Comparison of ENCODE assay signal across 10 cellular contexts in genomic region chr1:226973898-226974543, GRCh38. TPM values are rescaled to one million over a fixed set of nuclear protein-coding genes. Genes with fewer than 3 reads are reported as not detected.
A peak's percentile ranks its signal among the peaks of the same experiment; 100 is the strongest.
DNase-seq lines count a peak whose midpoint lies in the region; ATAC-seq and TF ChIP-seq lines count a peak whose summit lies in the region.
"Had no signal": no experiment of that assay in that cellular context is flagged by ENCODE, and none has a peak within 500 bp of the region (broad histone marks: within the 10 kb centered on the region; RNA-seq: fewer than 3 reads in every experiment).

No MANE protein-coding gene starts in this region.

- TF ChIP-seq POLR2A in uterus (IDR thresholded peaks at IDR 0.05) = peak in 1 of 2 donors; percentile 30

- H3K9ac ChIP-seq in fibroblast of lung (ENCODE audit: insufficient read depth, low read length) = peak overlapping the region; percentile 16

- CTCF ChIA-PET in activated naive CD4-positive, alpha-beta T cell treated with anti-CD3 and anti-CD28 coated beads for 36 hours (lab: Charles Lee) = interaction anchor here (0.6 kb wide), 1 partner anchor 41 kb away, joined by 4 read pairs; no protein-coding TSS in a partner anchor
- CTCF ChIA-PET in CD8-positive, alpha-beta T cell (lab: Charles Lee) = no interaction called here

- peaks cover 7% of the 10 kb centered on the region for H3K4me1 ChIP-seq in fibroblast of lung (ENCODE audit: control insufficient read depth, extremely low read depth, insufficient read depth, low read length)
- H3K4me1 ChIP-seq in uterus = peaks cover 10 to 19% of the 10 kb centered on the region in 2 donors
- no peaks in the 10 kb centered on the region for H3K4me1 ChIP-seq in CD8-positive, alpha-beta T cell (ENCODE audit: insufficient read depth, low read length)
- H3K4me1 ChIP-seq in effector memory CD4-positive, alpha-beta T cell (ENCODE audit: control insufficient read depth, insufficient read depth, low read length, poor library complexity, severe bottlenecking) = no peaks in the 10 kb centered on the region

- POLR2A ChIA-PET in CD8-positive, alpha-beta T cell (lab: Charles Lee) = no interaction called here

- peaks cover 20% of the 10 kb centered on the region for H3K36me3 Mint-ChIP-seq in activated naive CD4-positive, alpha-beta T cell treated with anti-CD3 and anti-CD28 coated beads for 36 hours (ENCODE audit: low read depth)
- H3K36me3 Mint-ChIP-seq in nephron (ENCODE audit: low read depth) = peaks cover 17% of the 10 kb centered on the region
- H3K36me3 Mint-ChIP-seq in CD8-positive, alpha-beta T cell = peaks cover 49% of the 10 kb centered on the region
- H3K36me3 Mint-ChIP-seq in activated naive CD8-positive, alpha-beta T cell treated with anti-CD3 and anti-CD28 coated beads for 36 hours = peaks cover 19% of the 10 kb centered on the region

- no peaks in the 10 kb centered on the region for H3K27me3 Mint-ChIP-seq in activated naive CD4-positive, alpha-beta T cell treated with anti-CD3 and anti-CD28 coated beads for 36 hours (ENCODE audit: low read depth)
- no peaks in the 10 kb centered on the region for H3K27me3 Mint-ChIP-seq in nephron (ENCODE audit: low read depth)
- no peaks in the 10 kb centered on the region for H3K27me3 Mint-ChIP-seq in CD8-positive, alpha-beta T cell (ENCODE audit: low read depth)
- no peaks in the 10 kb centered on the region for H3K27me3 Mint-ChIP-seq in activated naive CD8-positive, alpha-beta T cell treated with anti-CD3 and anti-CD28 coated beads for 36 hours

- H3K4me3 Mint-ChIP-seq in activated naive CD4-positive, alpha-beta T cell treated with anti-CD3 and anti-CD28 coated beads for 36 hours = no peak overlapping the region
- H3K4me3 Mint-ChIP-seq in nephron = no peak overlapping the region
- no peak overlapping the region for H3K4me3 Mint-ChIP-seq in CD8-positive, alpha-beta T cell
- no peak overlapping the region for H3K4me3 Mint-ChIP-seq in activated naive CD8-positive, alpha-beta T cell treated with anti-CD3 and anti-CD28 coated beads for 36 hours

- no peaks in the 10 kb centered on the region for H3K4me1 Mint-ChIP-seq in activated naive CD4-positive, alpha-beta T cell treated with anti-CD3 and anti-CD28 coated beads for 36 hours (ENCODE audit: low read depth)
- peaks cover 22% of the 10 kb centered on the region for H3K4me1 Mint-ChIP-seq in nephron
- H3K4me1 Mint-ChIP-seq in CD8-positive, alpha-beta T cell (ENCODE audit: low read depth) = peaks cover 3% of the 10 kb centered on the region
- H3K4me1 Mint-ChIP-seq in activated naive CD8-positive, alpha-beta T cell treated with anti-CD3 and anti-CD28 coated beads for 36 hours = no peaks in the 10 kb centered on the region

- no peaks in the 10 kb centered on the region for H3K79me2 ChIP-seq in fibroblast of lung (ENCODE audit: control insufficient read depth, insufficient read depth, low read length)

- H3K36me3 ChIP-seq in fibroblast of lung (ENCODE audit: control insufficient read depth, insufficient read depth, low read length) (peaks cover 4% of the 10 kb centered on the region), uterus (no peaks in the 10 kb centered on the region)
- H3K36me3 ChIP-seq in CD8-positive, alpha-beta T cell (ENCODE audit: insufficient read depth, low read length) = peaks cover 22% of the 10 kb centered on the region
- H3K36me3 ChIP-seq in effector memory CD4-positive, alpha-beta T cell (ENCODE audit: control insufficient read depth, insufficient read depth, low read length) = peaks cover 18% of the 10 kb centered on the region

- ATAC-seq in CD8-positive, alpha-beta T cell = no peak

- H3K27me3 ChIP-seq in fibroblast of lung (ENCODE audit: control insufficient read depth, insufficient read depth, low read length) (no peaks in the 10 kb centered on the region), uterus (no peaks in the 10 kb centered on the region)
- H3K27me3 ChIP-seq in CD8-positive, alpha-beta T cell (ENCODE audit: insufficient read depth, low read length) = no peaks in the 10 kb centered on the region
- no peaks in the 10 kb centered on the region for H3K27me3 ChIP-seq in effector memory CD4-positive, alpha-beta T cell (replicated peaks; ENCODE audit: control insufficient read depth, insufficient read depth, low read length, poor library complexity, severe bottlenecking)

- no peak overlapping the region for H3K27ac Mint-ChIP-seq in activated naive CD4-positive, alpha-beta T cell treated with anti-CD3 and anti-CD28 coated beads for 36 hours
- H3K27ac Mint-ChIP-seq in nephron = peak overlapping the region; percentile 86 to 93 (median 91)
- no peak overlapping the region for H3K27ac Mint-ChIP-seq in CD8-positive, alpha-beta T cell
- no peak overlapping the region for H3K27ac Mint-ChIP-seq in activated naive CD8-positive, alpha-beta T cell treated with anti-CD3 and anti-CD28 coated beads for 36 hours

- H3K4me2 ChIP-seq in fibroblast of lung (ENCODE audit: extremely low read depth, insufficient read depth, low read length) = no peak overlapping the region

- DNase-seq in activated naive CD4-positive, alpha-beta T cell treated with anti-CD3 and anti-CD28 coated beads for 36 hours = peak; percentile 2
- no peak for DNase-seq in activated naive CD4-positive, alpha-beta T cell treated with anti-CD3 and anti-CD28 coated beads, Interleukin-2, amount 50 U/mL, for 16 hours
- DNase-seq in fibroblast of lung (ENCODE audit: low read depth in 2 of 2) (peak; percentile 6 to 37), uterus (peak; percentile 80 to 82)
- no peak for DNase-seq in CD8-positive, alpha-beta T cell
- DNase-seq in activated naive CD8-positive, alpha-beta T cell treated with anti-CD3 and anti-CD28 coated beads for 36 hours = no peak
- DNase-seq in effector memory CD4-positive, alpha-beta T cell = no peak
- DNase-seq: activated CD4-positive, CD25-positive, alpha-beta regulatory T cell treated with anti-CD3 and anti-CD28 coated beads, Interleukin-2, amount 50 U/mL, for 72 hours; NCI-H510A had no signal

- no peaks in the 10 kb centered on the region for H4K20me1 ChIP-seq in fibroblast of lung (ENCODE audit: control insufficient read depth, extremely low read depth, insufficient read depth, low read length)

- H2AFZ ChIP-seq in fibroblast of lung (ENCODE audit: low read length) = peak overlapping the region; percentile 46

- TF ChIP-seq CTCF in fibroblast of lung (conservative IDR thresholded peaks at IDR 0.05 in 1 of 2, IDR thresholded peaks at IDR 0.05 in 1 of 2; ENCODE audit: low read depth in 1 of 2, low read length in 2 of 2) = no peak
- TF ChIP-seq CTCF in nephron (IDR thresholded peaks at IDR 0.05; ENCODE audit: unreplicated experiment in 3 of 3) = no peak
- TF ChIP-seq CTCF in uterus (IDR thresholded peaks at IDR 0.05) = peak in 1 of 4 experiments; percentile 7
- TF ChIP-seq CTCF in CD8-positive, alpha-beta T cell (IDR thresholded peaks at IDR 0.05) = no peak

- intact Hi-C loops in activated naive CD4-positive, alpha-beta T cell treated with anti-CD3 and anti-CD28 coated beads for 36 hours (cut with micrococcal nuclease) = no loop called here
- intact Hi-C loops in uterus (cut with DNase I; ENCODE audit: low total_unique reads) = no loop called here
- intact Hi-C loops in CD8-positive, alpha-beta T cell (cut with DNase I, micrococcal nuclease) = no loop called here

- no peak overlapping the region for H3K27ac ChIP-seq in fibroblast of lung (ENCODE audit: insufficient read depth, low read length)
- H3K27ac ChIP-seq in uterus = peak overlapping the region; percentile 89 to 94
- H3K27ac ChIP-seq in CD8-positive, alpha-beta T cell (ENCODE audit: low read depth, low read length) = no peak overlapping the region
- no peak overlapping the region for H3K27ac ChIP-seq in effector memory CD4-positive, alpha-beta T cell (ENCODE audit: insufficient read depth, low read length, poor library complexity, severe bottlenecking)

- no peaks in the 10 kb centered on the region for H3K9me3 ChIP-seq in fibroblast of lung (ENCODE audit: control insufficient read depth, insufficient read depth, low read depth, low read length)
- no peaks in the 10 kb centered on the region for H3K9me3 ChIP-seq in uterus
- H3K9me3 ChIP-seq in CD8-positive, alpha-beta T cell (ENCODE audit: low read length) = no peaks in the 10 kb centered on the region
- H3K9me3 ChIP-seq in effector memory CD4-positive, alpha-beta T cell (ENCODE audit: control insufficient read depth, low read length) = no peaks in the 10 kb centered on the region

- peaks cover 6% of the 10 kb centered on the region for H3K9me3 Mint-ChIP-seq in activated naive CD4-positive, alpha-beta T cell treated with anti-CD3 and anti-CD28 coated beads for 36 hours
- peaks cover 11% of the 10 kb centered on the region for H3K9me3 Mint-ChIP-seq in nephron
- peaks cover 9% of the 10 kb centered on the region for H3K9me3 Mint-ChIP-seq in CD8-positive, alpha-beta T cell
- peaks cover 4% of the 10 kb centered on the region for H3K9me3 Mint-ChIP-seq in activated naive CD8-positive, alpha-beta T cell treated with anti-CD3 and anti-CD28 coated beads for 36 hours

- H3K4me3 ChIP-seq in fibroblast of lung (replicated peaks in 1 of 4; ENCODE audit: control extremely low read depth in 1 of 4, insufficient read depth in 1 of 4, low read depth in 3 of 4, low read length in 4 of 4) = no peak overlapping the region
- H3K4me3 ChIP-seq in uterus = no peak overlapping the region
- H3K4me3 ChIP-seq in CD8-positive, alpha-beta T cell (ENCODE audit: low read depth, low read length) = no peak overlapping the region
- no peak overlapping the region for H3K4me3 ChIP-seq in effector memory CD4-positive, alpha-beta T cell (ENCODE audit: insufficient read depth, low read depth, low read length, poor library complexity, severe bottlenecking)

RNA-seq across cellular contexts. Expression of gene COQ8A, which starts 33.9 kb away (rescaled TPM):
- 10 to 100 TPM; 24.8 to 26.5 TPM for total RNA-seq in activated naive CD4-positive, alpha-beta T cell treated with anti-CD3 and anti-CD28 coated beads for 36 hours
- total RNA-seq in fibroblast of lung = 19.3 and 19.7 TPM in 2 replicates
- 3.8 and 4.5 TPM in 2 replicates for polyA plus RNA-seq in fibroblast of lung
- 3.5 and 5.0 TPM in 2 replicates for polyA plus RNA-seq in fibroblast of lung (2012)
- polyA minus RNA-seq in fibroblast of lung (ENCODE audit: low replicate concordance) = 6.4 and 7.0 TPM in 2 replicates
- 10 to 100 TPM; 22.8 to 41.7 (median 27.7) TPM for total RNA-seq in uterus
- total RNA-seq in CD8-positive, alpha-beta T cell = 10 to 100 TPM; 82.6 to 90.0 TPM
- 10 to 100 TPM; 27.2 to 28.5 TPM for total RNA-seq in activated naive CD8-positive, alpha-beta T cell treated with anti-CD3 and anti-CD28 coated beads for 36 hours

Comparison
In these comparisons a context has a peak if more than half of its experiments do, and no peak if none do; other contexts are left out.
1. DNase-seq: peak in activated naive CD4-positive, alpha-beta T cell treated with anti-CD3 and anti-CD28 coated beads for 36 hours (single experiment), fibroblast of lung (2 of 2) and uterus (2 of 2); none in activated naive CD4-positive, alpha-beta T cell treated with anti-CD3 and anti-CD28 coated beads, Interleukin-2, amount 50 U/mL, for 16 hours (single experiment), CD8-positive, alpha-beta T cell (0 of 7), activated naive CD8-positive, alpha-beta T cell treated with anti-CD3 and anti-CD28 coated beads for 36 hours (single experiment) and effector memory CD4-positive, alpha-beta T cell (0 of 3).
2. H3K27ac Mint-ChIP-seq: peak in nephron (3 of 3); none in activated naive CD4-positive, alpha-beta T cell treated with anti-CD3 and anti-CD28 coated beads for 36 hours (single experiment), CD8-positive, alpha-beta T cell (single experiment) and activated naive CD8-positive, alpha-beta T cell treated with anti-CD3 and anti-CD28 coated beads for 36 hours (single experiment).
3. H3K27ac ChIP-seq: peak in uterus (2 of 2); none in fibroblast of lung (single experiment), CD8-positive, alpha-beta T cell (single experiment) and effector memory CD4-positive, alpha-beta T cell (single experiment).